8 cellular contexts compared by ENCODE assay signal in the genomic region with DNA sequence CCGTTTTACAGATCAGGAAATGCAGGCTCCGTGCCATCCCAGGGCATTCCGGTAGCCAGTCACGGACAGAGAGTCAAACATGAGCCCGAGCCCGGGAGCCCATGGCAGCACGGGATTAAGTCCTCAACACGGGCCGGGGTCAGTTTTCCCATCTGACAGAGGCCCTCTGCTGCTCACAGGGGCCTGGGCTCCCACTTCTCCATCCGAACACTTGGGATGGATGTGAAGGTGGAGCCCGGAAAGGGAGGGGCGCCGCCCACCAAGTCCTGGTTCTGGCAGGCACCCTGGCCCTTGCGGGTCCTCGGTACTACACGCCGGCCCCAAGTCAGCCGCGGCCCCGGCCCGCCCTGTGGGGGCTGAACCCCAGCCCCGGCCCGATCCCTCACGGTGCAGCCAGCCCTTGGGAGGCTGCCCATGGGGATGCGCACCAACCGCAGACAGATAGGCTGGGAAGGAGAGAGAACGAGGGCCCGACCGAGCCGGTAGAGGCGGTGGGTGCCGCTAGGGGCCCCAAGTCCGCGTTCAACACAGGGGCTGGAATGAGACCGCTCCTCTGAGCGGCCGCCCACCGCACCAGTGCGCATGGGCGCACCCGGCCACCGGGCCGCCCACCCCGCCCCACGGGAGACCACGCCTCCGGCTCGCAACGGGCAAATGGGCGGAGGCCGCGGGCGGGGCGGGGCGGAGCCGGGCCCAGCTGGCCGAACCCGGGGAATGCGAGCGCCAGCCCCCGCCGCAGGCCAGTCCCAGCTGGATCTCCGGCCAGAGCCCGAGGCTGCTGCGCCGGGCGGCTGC. TPM values are rescaled to one million over a fixed set of nuclear protein-coding genes. Genes with fewer than 3 reads are reported as not detected.
DNase-seq lines count a peak whose midpoint lies in the region; FAIRE-seq and TF ChIP-seq lines count a peak whose summit lies in the region.

A gene (plus strand): TSS at position 743 of the 795 bp plus-strand sequence. CDS start 17,916 bp downstream, outside the sequence.

- H3K4me3 ChIP-seq in LNCaP clone FGC (ENCODE audit: low read depth, low read length) = peak within 1 kb of the TSS; percentile 60

- peak within 1 kb of the TSS; percentile 78 for H3K9ac ChIP-seq in ES-I3 (ENCODE audit: low read depth, low read length)

- no peaks in the 10 kb centered on the region for H3K9me3 ChIP-seq in ES-I3 (ENCODE audit: control insufficient read depth, insufficient read depth, low read length)

- 0 out of 2 replicates have a peak, but pooled peaks cover 6% of the 10 kb centered on the region for H3K4me1 ChIP-seq in ES-I3 (ENCODE audit: insufficient read depth, low read length)

- TF ChIP-seq CTCF in LNCaP clone FGC (IDR thresholded peaks at IDR 0.05; ENCODE audit: control insufficient read depth, extremely low read depth, insufficient read depth) = no peak

- FAIRE-seq in frontal cortex (lab: Jason Lieb, UNC) = no peak

- no peaks in the 10 kb centered on the region for H3K36me3 ChIP-seq in ES-I3 (ENCODE audit: insufficient read depth, low read length)

- DNase-seq in H4 (ENCODE audit: low spot score) = peak; percentile 74
- DNase-seq in LNCaP clone FGC (ENCODE audit: low read depth) = peak; percentile 46
- DNase-seq in SHP77 treated with DMSO at 0.1 percent for 48 hours (lab: John Stamatoyannopoulos, UW) = peak; percentile 69
- DNase-seq in activated naive CD4-positive, alpha-beta T cell (lab: John Stamatoyannopoulos, UW) = peak; percentile 41 to 86 (median 62)
- DNase-seq in frontal cortex (ENCODE audit: low spot score in 2 of 2) = peak; percentile 98
- peak; percentile 55 for DNase-seq in non-pigmented ciliary epithelial cell (ENCODE audit: low read depth)
- DNase-seq in substantia nigra (lab: John Stamatoyannopoulos, UW) = peak; percentile 61 to 97 (median 88)

- H3K27ac ChIP-seq in substantia nigra (ENCODE audit: low read depth, low read length, poor library complexity, severe bottlenecking) = peak within 1 kb of the TSS; percentile 82

RNA-seq across cellular contexts. Expression of the gene that starts here (rescaled TPM):
- total RNA-seq in H4 (2014; rRNA removed; shearing (Covaris generic)) = 4.5 and 8.8 TPM in 2 replicates
- total RNA-seq in frontal cortex = 8.6 TPM

Comparison
In these comparisons a context has a peak if more than half of its experiments do, and no peak if none do; other contexts are left out.
1. Peak in every context shown above with its lines: DNase-seq, H3K4me3 ChIP-seq and H3K27ac ChIP-seq.
2. DNase-seq: peak in every context shown above with its lines; median percentile 98 in frontal cortex; 88 in substantia nigra; 74 in H4; 69 in SHP77 treated with DMSO at 0.1 percent for 48 hours; 62 in activated naive CD4-positive, alpha-beta T cell; 55 in non-pigmented ciliary epithelial cell; 46 in LNCaP clone FGC.